9 cellular contexts compared by ENCODE assay signal in the genomic region with DNA sequence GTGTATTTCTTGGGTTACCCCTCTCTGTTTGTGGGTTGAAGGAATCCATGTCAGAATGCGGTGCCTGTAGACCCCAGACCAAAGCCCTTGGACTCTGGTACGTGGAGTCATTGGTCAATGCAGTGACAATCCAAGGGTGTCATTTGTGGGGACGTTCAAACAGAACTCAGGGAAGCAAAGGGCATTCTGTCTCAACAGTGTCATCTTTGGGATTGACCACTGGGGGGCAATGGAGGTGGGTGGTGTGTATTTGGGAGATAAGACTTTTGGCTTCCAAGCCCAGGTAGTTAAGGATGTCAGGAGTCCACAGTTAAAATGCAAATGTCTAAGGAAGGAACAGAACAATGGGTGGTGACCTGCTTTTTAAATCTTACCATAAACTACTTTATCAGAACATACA. TPM values are rescaled to one million over a fixed set of nuclear protein-coding genes. Genes with fewer than 3 reads are reported as not detected.
DNase-seq lines count a peak whose midpoint lies in the region; ATAC-seq and TF ChIP-seq lines count a peak whose summit lies in the region.
"Had no signal": no experiment of that assay in that cellular context is flagged by ENCODE, and none has a peak within 500 bp of the region (broad histone marks: within the 10 kb centered on the region; RNA-seq: fewer than 3 reads in every experiment).

No MANE protein-coding gene starts in this region.

- ATAC-seq in foreskin keratinocyte (peak; percentile 39), GM21390 (IDR thresholded peaks at IDR 0.05; ENCODE audit: unreplicated experiment) (no peak)
- no peak for ATAC-seq in activated CD4-positive, CD25-positive, alpha-beta regulatory T cell treated with anti-CD3 and anti-CD28 coated beads, Interleukin-2, amount 50 U/mL, for 24 hours

- TF ChIP-seq CTCF in AG04449 (IDR thresholded peaks at IDR 0.05; ENCODE audit: insufficient read depth, low read length, missing control alignments) (peak; percentile 19), OCI-LY1 (IDR thresholded peaks at IDR 0.05; ENCODE audit: low read length) (peak; percentile 23; the same call in 1 of the 2 replicates), foreskin keratinocyte (conservative IDR thresholded peaks at IDR 0.05) (peak; percentile 46)

- CTCF ChIA-PET in AG04449 (lab: Yijun Ruan, JAX) = interaction anchor here (2.5 kb wide), 1 partner anchor 57 kb away, joined by 51 read pairs; no protein-coding TSS in a partner anchor

- DNase-seq in AG04449 (ENCODE audit: low read depth, low spot score) = no peak
- DNase-seq in GM19238 (ENCODE audit: insufficient read length, low spot score) = peak; percentile 15
- peak in 1 of 2 donors; percentile 7 for DNase-seq in foreskin keratinocyte
- no peak for DNase-seq in AG20443 (ENCODE audit: low spot score)
- DNase-seq in activated CD8-positive, alpha-beta memory T cell treated with anti-CD3 and anti-CD28 coated beads, Interleukin-2, amount 50 U/mL, for 48 hours = no peak
- DNase-seq: activated effector memory CD4-positive, alpha-beta T cell treated with Interleukin-2 at 50 U/mL for 16 hours had no signal

- no peaks in the 10 kb centered on the region for H3K27me3 ChIP-seq in OCI-LY1 (ENCODE audit: insufficient read depth, low read length)
- H3K27me3 ChIP-seq in foreskin keratinocyte = peaks cover 74% of the 10 kb centered on the region

- no peaks in the 10 kb centered on the region for H3F3A ChIP-seq in OCI-LY1 (ENCODE audit: insufficient read depth, low read length)

- H3K4me3 ChIP-seq in AG04449 (ENCODE audit: low read depth, low read length) (no peak overlapping the region), OCI-LY1 (ENCODE audit: low read depth, low read length, poor library complexity, severe bottlenecking) (no peak overlapping the region)

- POLR2A ChIA-PET in AG04449 (lab: Yijun Ruan, JAX) = no interaction called here

- H3K9ac ChIP-seq in OCI-LY1 (ENCODE audit: low read length) = no peak overlapping the region

- no peaks in the 10 kb centered on the region for H3K9me2 ChIP-seq in OCI-LY1 (ENCODE audit: low read depth, low read length)

- H3K79me2 ChIP-seq in OCI-LY1 (ENCODE audit: insufficient read depth, low read length) = no peaks in the 10 kb centered on the region

- no peak overlapping the region for H3K27ac ChIP-seq in OCI-LY1 (ENCODE audit: low read depth, low read length, poor library complexity, severe bottlenecking)
- no peak overlapping the region for H3K27ac ChIP-seq in foreskin keratinocyte

- no peak overlapping the region for H2AFZ ChIP-seq in OCI-LY1 (ENCODE audit: low read length)

- H3K9me3 ChIP-seq in OCI-LY1 (ENCODE audit: low read length) = no peaks in the 10 kb centered on the region

- no peaks in the 10 kb centered on the region for H4K20me1 ChIP-seq in OCI-LY1 (ENCODE audit: insufficient read depth, low read length)

- H3K36me3 ChIP-seq in OCI-LY1 (ENCODE audit: insufficient read depth, low read length) = no peaks in the 10 kb centered on the region

- H3K4me2 ChIP-seq in OCI-LY1 (ENCODE audit: low read length) = no peak overlapping the region

- H3K4me1 ChIP-seq in OCI-LY1 (ENCODE audit: insufficient read depth, low read length, severe bottlenecking) = no peaks in the 10 kb centered on the region
- no peaks in the 10 kb centered on the region for H3K4me1 ChIP-seq in foreskin keratinocyte

RNA-seq across cellular contexts. Expression of a gene that starts 54.6 kb away (rescaled TPM):
- total RNA-seq in foreskin keratinocyte = not detected in 2 replicates
- not detected in 2 replicates for polyA plus RNA-seq in foreskin keratinocyte
